Comparison of ENCODE assay signal across 14 cellular contexts in genomic region chr13:77861716-77862115, GRCh38.
"Had no signal": no experiment of that assay in that cellular context is flagged by ENCODE, and none has a peak within 500 bp of the region (broad histone marks: within the 10 kb centered on the region; RNA-seq: fewer than 3 reads in every experiment).

No MANE protein-coding gene starts in this region.

- H3K27ac ChIP-seq: pancreas, thyroid gland had no signal

- H3K9me3 ChIP-seq: adrenal gland, gastroesophageal sphincter, pancreas, thyroid gland had no signal

- H3K4me3 Mint-ChIP-seq: activated CD4-positive, alpha-beta T cell treated with anti-CD3 and anti-CD28 coated beads, Interleukin-2, amount 10 ng/mL, durations not matched to agents 24 days and 14 days; activated naive CD4-positive, alpha-beta T cell treated with anti-CD3 and anti-CD28 coated beads, Interleukin-2, amount 10 ng/mL, durations not matched to agents 7 days and 5 days; WTC11 had no signal

- H3K36me3 ChIP-seq: adrenal gland, gastroesophageal sphincter, pancreas, thyroid gland had no signal

- H3K27me3 ChIP-seq: adrenal gland, gastroesophageal sphincter, pancreas, thyroid gland had no signal

- DNase-seq: activated CD4-positive, alpha-beta T cell treated with anti-CD3 and anti-CD28 coated beads, Interleukin-2, amount 10 ng/mL, durations not matched to agents 24 days and 14 days; activated naive CD4-positive, alpha-beta T cell treated with anti-CD3 and anti-CD28 coated beads, Interleukin-2, amount 10 ng/mL, durations not matched to agents 7 days and 5 days; adrenal gland; caudate nucleus; cortex of kidney; effector CD8-positive, alpha-beta T cell; islet precursor cell; left ventricle myocardium superior; mesendoderm; pancreas; thyroid gland had no signal

- H3K4me3 ChIP-seq: adrenal gland, gastroesophageal sphincter, pancreas, thyroid gland had no signal

- H3K36me3 Mint-ChIP-seq: activated naive CD4-positive, alpha-beta T cell treated with anti-CD3 and anti-CD28 coated beads, Interleukin-2, amount 10 ng/mL, durations not matched to agents 7 days and 5 days had no signal

- H3K4me1 ChIP-seq: adrenal gland, pancreas, thyroid gland had no signal

- H3K27ac Mint-ChIP-seq: activated CD4-positive, alpha-beta T cell treated with anti-CD3 and anti-CD28 coated beads, Interleukin-2, amount 10 ng/mL, durations not matched to agents 24 days and 14 days; activated naive CD4-positive, alpha-beta T cell treated with anti-CD3 and anti-CD28 coated beads, Interleukin-2, amount 10 ng/mL, durations not matched to agents 7 days and 5 days; activated T-helper 2 cell treated with anti-CD3 and anti-CD28 coated beads, Interferon-gamma antibody, Interleukin-2, Interleukin-4, amounts not matched to agents 10 μg/mL and 5 μg/mL and 100 μg/mL, durations not matched to agents 14 hours and 24 hours and 36 hours; WTC11 had no signal

- ATAC-seq: gastroesophageal sphincter, left ventricle myocardium superior, pancreas, WTC11 had no signal

- H3K27me3 Mint-ChIP-seq: activated naive CD4-positive, alpha-beta T cell treated with anti-CD3 and anti-CD28 coated beads, Interleukin-2, amount 10 ng/mL, durations not matched to agents 7 days and 5 days had no signal

- H3K4me1 Mint-ChIP-seq: activated CD4-positive, alpha-beta T cell treated with anti-CD3 and anti-CD28 coated beads, Interleukin-2, amount 10 ng/mL, durations not matched to agents 24 days and 14 days; activated naive CD4-positive, alpha-beta T cell treated with anti-CD3 and anti-CD28 coated beads, Interleukin-2, amount 10 ng/mL, durations not matched to agents 7 days and 5 days had no signal

- H3K9me3 Mint-ChIP-seq: activated CD4-positive, alpha-beta T cell treated with anti-CD3 and anti-CD28 coated beads, Interleukin-2, amount 10 ng/mL, durations not matched to agents 24 days and 14 days; activated naive CD4-positive, alpha-beta T cell treated with anti-CD3 and anti-CD28 coated beads, Interleukin-2, amount 10 ng/mL, durations not matched to agents 7 days and 5 days; activated T-helper 2 cell treated with anti-CD3 and anti-CD28 coated beads, Interferon-gamma antibody, Interleukin-2, Interleukin-4, amounts not matched to agents 10 μg/mL and 5 μg/mL and 100 μg/mL, durations not matched to agents 14 hours and 24 hours and 36 hours had no signal
